ENCODE assay signal across 35 cellular contexts in the genomic region with DNA sequence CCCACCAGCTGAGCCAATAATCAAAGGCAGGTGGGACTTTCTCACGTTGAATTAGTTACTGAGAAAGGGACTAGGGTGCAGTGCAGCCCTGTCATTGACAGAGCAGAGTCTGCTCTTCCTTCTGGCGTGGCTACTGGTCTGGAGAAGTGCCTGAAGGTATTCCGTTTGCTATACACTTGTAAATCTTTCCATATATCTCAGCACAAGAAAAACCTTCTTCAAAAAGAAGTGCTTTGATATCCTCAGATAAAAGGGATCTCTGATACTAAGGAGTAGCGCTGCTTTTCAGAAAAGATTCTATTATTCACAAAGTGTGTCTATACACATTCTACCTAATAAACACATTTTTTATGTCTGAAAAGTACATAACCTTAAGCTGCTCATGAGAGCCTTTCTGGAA.
"Had no signal": no experiment of that assay in that cellular context is flagged by ENCODE, and none has a peak within 500 bp of the region (broad histone marks: within the 10 kb centered on the region; RNA-seq: fewer than 3 reads in every experiment).

No MANE protein-coding gene starts in this region.

- H3K36me3 ChIP-seq: MG63 had no signal

- H3K27ac ChIP-seq: KMS-11 had no signal

- H3K4me3 ChIP-seq: MG63 had no signal

- H3K27me3 ChIP-seq: MG63 had no signal

- H3K9me3 ChIP-seq: MG63 had no signal

- DNase-seq: Karpas-422, Kasumi-1, MG63, MM.1S, MV-4-11, NCI-H1048, NCI-H1092, NCI-H1092 treated with DMSO at 0.1 percent for 48 hours, NCI-H1105, NCI-H1105 treated with DMSO at 0.1 percent for 48 hours, NCI-H1417, NCI-H1417 treated with DMSO at 0.1 percent for 48 hours, NCI-H1436, NCI-H1436 treated with DMSO at 0.1 percent for 48 hours, NCI-H146, NCI-H1694, NCI-H1694 treated with DMSO at 0.1 percent for 48 hours, NCI-H187, NCI-H187 treated with DMSO at 0.1 percent for 48 hours, NCI-H1930, NCI-H2029, NCI-H2029 treated with DMSO at 0.1 percent for 48 hours, NCI-H2081, NCI-H2081 treated with DMSO at 0.1 percent for 48 hours, NCI-H2107, NCI-H2171, NCI-H2171 treated with DMSO at 0.1 percent for 48 hours, NCI-H2227 treated with DMSO at 0.1 percent for 48 hours, NCI-H226, NCI-H345, NCI-H446, NCI-H446 treated with DMSO at 0.1 percent for 48 hours, NCI-H510A, NCI-H510A treated with DMSO at 0.1 percent for 48 hours had no signal

- H3K4me2 ChIP-seq: KMS-11 had no signal

- H3K9ac ChIP-seq: KMS-11 had no signal
